Comparison of ENCODE assay signal across 29 cellular contexts in genomic region chr7:22420008-22420407, GRCh38.
"Had no signal": no experiment of that assay in that cellular context is flagged by ENCODE, and none has a peak within 500 bp of the region (broad histone marks: within the 10 kb centered on the region; RNA-seq: fewer than 3 reads in every experiment).

No MANE protein-coding gene starts in this region.

- H3K9me3 ChIP-seq: MG63, SJCRH30 had no signal

- H2AFZ ChIP-seq: PC-9 had no signal

- H3K27ac ChIP-seq: PC-9, RWPE1, SJCRH30, SK-N-MC had no signal

- H3K4me3 ChIP-seq: MG63, PC-9, SJCRH30, SK-N-MC had no signal

- ATAC-seq: Panc1, Right ventricle myocardium inferior, SK-N-SH treated with all-trans-retinoic acid at 6 μM for 48 hours, T-cell had no signal

- H3K27me3 ChIP-seq: MG63, SJCRH30 had no signal

- H3K36me3 ChIP-seq: SJCRH30 had no signal

- FAIRE-seq: RCC 7860 had no signal

- H3K4me2 ChIP-seq: PC-9 had no signal

- H3K4me1 ChIP-seq: SJCRH30 had no signal

- DNase-seq: Kasumi-1, MG63, NCI-H1048, NCI-H1105 treated with DMSO at 0.1 percent for 48 hours, NCI-H1417, NCI-H1436, NCI-H1694, NCI-H187, NCI-H1930, NCI-H2081 treated with DMSO at 0.1 percent for 48 hours, NCI-H2107, NCI-H2171, NCI-H226, NCI-H446 treated with DMSO at 0.1 percent for 48 hours, NCI-H524, NCI-H526, NCI-H69, NCI-H748 treated with DMSO at 0.1 percent for 48 hours, NCI-H82, PC-9, SIG-M5, SJCRH30, T-cell had no signal
